ENCODE assay signal across 8 cellular contexts in the genomic region with DNA sequence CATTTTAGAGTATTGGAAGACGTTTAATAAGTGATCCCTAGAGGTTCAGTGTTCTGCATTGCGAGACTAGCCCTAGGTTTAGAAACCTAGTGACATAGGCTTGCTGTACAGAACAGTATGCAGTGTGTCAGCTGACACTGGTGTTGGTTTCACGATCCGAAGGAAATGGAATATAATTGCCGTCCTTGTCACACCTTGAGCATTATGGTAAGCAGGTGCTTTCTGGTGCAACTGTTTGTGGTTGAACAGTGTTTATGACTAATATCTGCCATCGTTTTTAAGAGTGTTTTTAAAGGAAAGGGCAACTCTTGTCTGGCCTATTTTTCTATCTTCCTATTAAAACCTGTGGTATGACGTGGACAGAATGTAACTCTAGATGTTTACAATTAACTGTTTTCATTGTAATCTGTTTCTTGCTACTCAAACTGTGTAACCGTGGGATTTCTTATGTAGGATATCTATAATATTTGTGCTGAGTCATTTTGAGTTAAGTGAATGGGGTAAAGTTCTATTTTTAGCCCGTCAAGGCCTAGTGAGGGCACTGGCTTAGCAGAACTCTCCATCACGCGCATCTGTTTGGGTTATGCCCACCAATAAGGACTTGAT. TPM values are rescaled to one million over a fixed set of nuclear protein-coding genes. Genes with fewer than 3 reads are reported as not detected.
DNase-seq lines count a peak whose midpoint lies in the region; ATAC-seq, FAIRE-seq and TF ChIP-seq lines count a peak whose summit lies in the region.

No MANE protein-coding gene starts in this region.

- peaks cover 0 to 10% (median 9%) of the 10 kb centered on the region in 3 donors for H3K4me1 ChIP-seq in pancreas

- peak; percentile 46 for DNase-seq in AG08396 (ENCODE audit: low spot score)
- DNase-seq in NCI-H460 (ENCODE audit: extremely low read depth, low read depth): peak; percentile 38
- peak; percentile 73 for DNase-seq in brain pericyte (ENCODE audit: low read depth, low spot score)
- no peak for DNase-seq in pancreas
- DNase-seq in iPS-NIHi7 (ENCODE audit: extremely low spot score): no peak
- DNase-seq in ecto neural progenitor cell (ENCODE audit: low spot score): no peak

- no peak for TF ChIP-seq CTCF in pancreas (IDR thresholded peaks at IDR 0.05)

- H3K9me3 ChIP-seq in pancreas: no peaks in the 10 kb centered on the region

- 45 to 55% methylated on average over 11 of the region's 11 CpGs for WGBS in pancreas, 2 donors

- H3K36me3 ChIP-seq in pancreas: peaks cover 0 to 18% (median 0%) of the 10 kb centered on the region in 3 donors

- H3K27me3 ChIP-seq in pancreas: no peaks in the 10 kb centered on the region

- peak; percentile 91 for ATAC-seq in GM18517 (IDR thresholded peaks at IDR 0.05; ENCODE audit: unreplicated experiment)
- peak; percentile 95 for ATAC-seq in HG02938 (IDR thresholded peaks at IDR 0.05; ENCODE audit: unreplicated experiment)
- ATAC-seq in pancreas: peak; percentile 70 to 84 (median 75)

- no peak for FAIRE-seq in pancreas (lab: Jason Lieb, UNC)

- H3K4me3 ChIP-seq in pancreas: no peak overlapping the region

- H3K27ac ChIP-seq in pancreas: no peak overlapping the region

- intact Hi-C loops in pancreas (cut with DNase I): no loop called here

RNA-seq across cellular contexts. Expression of a gene that starts 53.8 kb away (rescaled TPM):
- total RNA-seq in NCI-H460 (2014; rRNA removed; shearing (Covaris generic)): 22.3 and 24.7 TPM in 2 replicates
- polyA plus RNA-seq in NCI-H460 (2014; cell fraction: nucleus; rRNA removed): 28.4 and 30.9 TPM in 2 replicates
- 10 to 100 TPM; 11.6 to 23.9 (median 15.2) TPM for total RNA-seq in pancreas
- 10 to 100 TPM in 1 of 2 donors, 1 to 10 TPM in 1; 8.9 to 16.2 TPM for polyA plus RNA-seq in pancreas

Comparison
In these comparisons a context has a peak if more than half of its experiments do, and no peak if none do; other contexts are left out.
1. DNase-seq: peak in AG08396 (single experiment), NCI-H460 (single experiment) and brain pericyte (single experiment); none in pancreas (0 of 6), iPS-NIHi7 (single experiment) and ecto neural progenitor cell (single experiment).
2. Peak in every context shown above with its lines, with median percentiles within 50 percentile points of each other: ATAC-seq.